7 cellular contexts compared by ENCODE assay signal in the genomic region with DNA sequence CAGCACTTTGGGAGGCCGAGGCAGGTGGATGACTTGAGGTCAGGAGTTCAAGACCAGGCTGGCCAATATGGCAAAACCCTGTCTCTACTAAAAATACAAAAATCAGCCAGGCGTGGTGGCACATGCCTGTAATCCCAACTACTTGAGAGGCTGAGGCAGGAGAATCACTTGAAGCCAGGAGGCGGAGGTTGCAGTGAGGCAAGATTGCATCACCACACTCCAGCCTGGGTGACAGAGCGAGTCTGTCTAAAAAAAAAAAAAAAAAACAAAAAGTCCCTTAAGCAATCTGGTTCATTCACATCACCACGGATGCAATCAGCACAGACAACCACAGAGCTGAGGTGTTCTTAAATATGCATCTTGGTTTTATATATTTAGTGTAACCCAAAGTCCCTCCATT. TPM values are rescaled to one million over a fixed set of nuclear protein-coding genes. Genes with fewer than 3 reads are reported as not detected.
DNase-seq lines count a peak whose midpoint lies in the region; ATAC-seq, FAIRE-seq and TF ChIP-seq lines count a peak whose summit lies in the region.
"Not testable (repeated sequence)": the region's sequence is repeated elsewhere in the genome, so short reads cannot be mapped to it uniquely, and the experiment has no call there.

No MANE protein-coding gene starts in this region.

- not testable (repeated sequence) for TF ChIP-seq CTCF in K562 (IDR thresholded peaks at IDR 0.05 in 2 of 3, conservative IDR thresholded peaks at IDR 0.05 in 1 of 3; ENCODE audit: insufficient read depth in 2 of 3, low read depth in 1 of 3, low read length in 3 of 3)

- H3K4me3 Mint-ChIP-seq in activated T-cell treated with anti-CD3 and anti-CD28 coated beads, Interleukin-2, amount 50 U/mL, for 4 hours: not testable (repeated sequence)

- peaks cover 38% of the 10 kb centered on the region for H3K4me1 Mint-ChIP-seq in activated T-cell treated with anti-CD3 and anti-CD28 coated beads, Interleukin-2, amount 50 U/mL, for 4 hours (ENCODE audit: low read depth)

- not testable (repeated sequence) for H3K9me3 ChIP-seq in GM23248 (ENCODE audit: low read depth); K562 (replicated peaks; ENCODE audit: control insufficient read depth, insufficient read depth, low read depth, low read length)

- not testable (repeated sequence) for BruUV-seq in K562 (replicated peaks; lab: Mats Ljungman, UMichigan)

- not testable (repeated sequence) for H3K9me1 ChIP-seq in K562 (ENCODE audit: control insufficient read depth, insufficient read depth, low read length)

- H3K79me2 ChIP-seq in GM23248 (ENCODE audit: insufficient read depth): 0 out of 2 replicates have a peak, but pooled peaks cover 11% of the 10 kb centered on the region
- not testable (repeated sequence) for H3K79me2 ChIP-seq in K562 (ENCODE audit: control insufficient read depth, insufficient read depth, low read length)

- intact Hi-C loops in K562 (cut with micrococcal nuclease): loop anchor here (5.0 kb wide), 1 partner anchor 160 kb away; no protein-coding TSS in a partner anchor

- not testable (repeated sequence) for H3K9me2 ChIP-seq in GM23248 (ENCODE audit: insufficient read depth)

- peak; percentile 36 to 51 for ATAC-seq in activated CD4-positive, CD25-positive, alpha-beta regulatory T cell treated with anti-CD3 and anti-CD28 coated beads, Interleukin-2, amount 50 U/mL, for 24 hours
- peak; percentile 18 to 32 for ATAC-seq in activated T-cell treated with anti-CD3 and anti-CD28 coated beads, Interleukin-2, amount 50 U/mL, for 4 hours
- peak; percentile 24 for ATAC-seq in K562

- not testable (repeated sequence) for H3K27me3 ChIP-seq in GM23248 (replicated peaks; ENCODE audit: insufficient read depth); K562 (ENCODE audit: control insufficient read depth in 2 of 2, insufficient read depth in 2 of 2, low read length in 2 of 2)

- not testable (repeated sequence) for TF ChIP-seq EP300 in K562 (IDR thresholded peaks at IDR 0.05; ENCODE audit: low read length)

- CTCF ChIA-PET in K562 (lab: Yijun Ruan, JAX; ENCODE audit: low intra/inter-chr PET ratio): not testable (repeated sequence)

- TF ChIP-seq POLR2A in K562 (conservative IDR thresholded peaks at IDR 0.05): not testable (repeated sequence)

- H3K4me2 ChIP-seq in GM23248 (ENCODE audit: unreplicated experiment); K562 (ENCODE audit: insufficient read depth, low read length): not testable (repeated sequence)

- POLR2A ChIA-PET in K562 (lab: Yijun Ruan, JAX): interaction anchor here (1.1 kb wide), 1 partner anchor 11 kb away, joined by 3 read pairs; no protein-coding TSS in a partner anchor

- peaks cover 16% of the 10 kb centered on the region for H3K4me1 ChIP-seq in GM23248 (ENCODE audit: insufficient read depth)
- not testable (repeated sequence) for H3K4me1 ChIP-seq in K562 (replicated peaks in 1 of 2; ENCODE audit: control insufficient read depth in 2 of 2, insufficient read depth in 2 of 2, low read length in 2 of 2)

- FAIRE-seq in K562 (lab: Jason Lieb, UNC): not testable (repeated sequence)

- peak; percentile 29 for DNase-seq in GM23248
- DNase-seq in NOMO-1 treated with DMSO at 0.1 percent for 48 hours (lab: John Stamatoyannopoulos, UW; ENCODE audit: unreplicated experiment): peak; percentile 27
- DNase-seq in activated T-cell treated with anti-CD3 and anti-CD28 coated beads, Interleukin-2, amount 50 U/mL, for 4 hours; K562 (ENCODE audit: extremely low read depth in 1 of 4, low spot score in 3 of 4): not testable (repeated sequence)
- DNase-seq in fibroblast of peridontal ligament (ENCODE audit: extremely low read depth): peak; percentile 11
- DNase-seq in stimulated activated CD4-positive, alpha-beta T cell treated with anti-CD3 and anti-CD28 coated beads, Interleukin-15, amount 100 ng/mL, for 24 hours: peak; percentile 7

- not testable (repeated sequence) for H3K27ac ChIP-seq in GM23248; K562 (ENCODE audit: extremely low read depth, low read depth, low read length)

- H3K4me3 ChIP-seq in GM23248, K562: not testable (repeated sequence)

- not testable (repeated sequence) for H3K27me3 Mint-ChIP-seq in activated T-cell treated with anti-CD3 and anti-CD28 coated beads, Interleukin-2, amount 50 U/mL, for 4 hours (ENCODE audit: low read depth)

- H3F3A ChIP-seq in GM23248 (ENCODE audit: insufficient read depth): peaks cover 17% of the 10 kb centered on the region

- H3K36me3 ChIP-seq in GM23248 (ENCODE audit: low read depth); K562 (ENCODE audit: control insufficient read depth, insufficient read depth, low read length): not testable (repeated sequence)

- in situ Hi-C loops in GM23248 (cut with MboI); K562 (cut with MboI): not testable (repeated sequence)

- not testable (repeated sequence) for H3K36me3 Mint-ChIP-seq in activated T-cell treated with anti-CD3 and anti-CD28 coated beads, Interleukin-2, amount 50 U/mL, for 4 hours (ENCODE audit: insufficient read depth)

- not testable (repeated sequence) for H2AFZ ChIP-seq in GM23248; K562 (ENCODE audit: low read depth, low read length)

- WGBS in GM23248 (ENCODE audit: low coverage in 1 of 2, low lambda C conversion rate in 2 of 2, missing lambda C conversion rate in 2 of 2), 2 experiments: 82 to 89% methylated on average over 5 of the region's 5 CpGs
- WGBS in K562 (ENCODE audit: insufficient coverage, low coverage, missing lambda C conversion rate): 15% methylated on average over 4 of the region's 5 CpGs

- TF ChIP-seq RAD21 in K562 (CRISPR knock-in tag; conservative IDR thresholded peaks at IDR 0.05 in 1 of 2, IDR thresholded peaks at IDR 0.05 in 1 of 2): not testable (repeated sequence)

- H3K9me3 Mint-ChIP-seq in activated T-cell treated with anti-CD3 and anti-CD28 coated beads, Interleukin-2, amount 50 U/mL, for 4 hours: not testable (repeated sequence)

- H3K9ac ChIP-seq in GM23248; K562 (ENCODE audit: insufficient read depth in 1 of 2, low read depth in 2 of 2, low read length in 2 of 2): not testable (repeated sequence)

- H4K20me1 ChIP-seq in GM23248 (ENCODE audit: insufficient read depth); K562 (replicated peaks; ENCODE audit: control insufficient read depth, insufficient read depth, low read length): not testable (repeated sequence)

RNA-seq across cellular contexts. Expression of a gene that starts 30.5 kb away (rescaled TPM):
- total RNA-seq in GM23248 (2014; rRNA removed; shearing (Covaris generic)): 65.3 and 81.3 TPM in 2 replicates
- polyA plus RNA-seq in GM23248 (2016; fragmentation: Nextera tagmentation; extraction: Ambion mirVana): 78.8 and 83.9 TPM in 2 replicates
- 1 to 10 TPM; 1.0 to 4.9 (median 3.0) TPM for total RNA-seq in activated T-cell treated with anti-CD3 and anti-CD28 coated beads, Interleukin-2, amount 50 U/mL, for 4 hours
- total RNA-seq in K562 (2011; cell fraction: chromatin; rRNA removed; ENCODE audit: low replicate concordance): not detected in 2 replicates
- total RNA-seq in K562 (2011; cell fraction: nucleolus; rRNA removed): not detected in 2 replicates
- not detected in 2 replicates for total RNA-seq in K562 (2011; cell fraction: nucleoplasm; rRNA removed)
- total RNA-seq in K562 (2014; rRNA removed): not detected in 2 replicates
- not detected in 2 replicates for total RNA-seq in K562 (2014; rRNA removed; fragmentation: Illumina TruSeq; extraction: Trizol)
- not detected in 2 replicates for total RNA-seq in K562 (2015; rRNA removed; fragmentation: Illumina TruSeq; extraction: Trizol)
- not detected in 2 replicates for total RNA-seq in K562 (2021)
- not detected in 2 replicates for polyA plus RNA-seq in K562 (2011; rRNA removed)
- not detected in 2 replicates for polyA plus RNA-seq in K562 (2011; cell fraction: cytosol; rRNA removed)
- polyA plus RNA-seq in K562 (2011; cell fraction: nucleus; rRNA removed): not detected in 2 replicates
- polyA plus RNA-seq in K562 (2012): 0.55 TPM in 1 of 2 replicates, not detected in the other
- polyA plus RNA-seq in K562 (2014; fragmentation: Illumina TruSeq; extraction: Trizol): not detected in 2 replicates
- under 1 TPM in 1 of 2 experiments, not detected in 1; 0.06 TPM for polyA plus RNA-seq in K562 (2014; fragmentation: Nextera tagmentation; extraction: Ambion mirVana)
- not detected in 2 replicates for polyA plus RNA-seq in K562 (2014; rRNA removed)
- polyA minus RNA-seq in K562 (2011; rRNA and poly(A)+ RNA removed): not detected in 2 replicates
- polyA minus RNA-seq in K562 (2011; cell fraction: cytosol; rRNA and poly(A)+ RNA removed): not detected in 2 replicates
- polyA minus RNA-seq in K562 (2011; cell fraction: nucleus; rRNA and poly(A)+ RNA removed): not detected in 2 replicates

Comparison
In these comparisons a context has a peak if more than half of its experiments do, and no peak if none do; other contexts are left out.
1. RNA of a gene that starts 30.5 kb away (total RNA-seq): 65.3 to 81.3 TPM in GM23248; 1.0 to 4.9 TPM in activated T-cell treated with anti-CD3 and anti-CD28 coated beads, Interleukin-2, amount 50 U/mL, for 4 hours and not detected in K562; every median in the first group is over 10 times any median in the second.
2. Peak in every context shown above with its lines, with median percentiles within 50 percentile points of each other: ATAC-seq.